15 cellular contexts compared by ENCODE assay signal in the genomic region with DNA sequence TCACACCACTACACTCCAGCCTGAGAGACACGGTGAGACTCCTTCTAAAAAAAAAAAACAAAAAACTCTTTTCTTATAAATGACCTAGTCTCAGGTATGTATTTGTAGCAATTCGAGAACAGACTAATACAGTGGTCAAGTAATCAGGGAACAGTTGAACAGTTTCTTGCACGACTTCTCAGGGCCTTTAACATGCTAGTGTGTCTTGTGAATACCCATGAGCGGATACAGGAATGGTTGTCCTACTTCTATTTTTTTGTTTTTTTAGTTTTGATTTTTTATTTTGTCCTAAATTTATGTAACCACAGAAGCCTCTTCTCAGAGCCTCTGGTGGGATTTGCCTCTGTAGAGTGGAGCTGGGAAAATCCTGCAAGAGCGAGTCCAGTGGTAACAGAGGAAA.
"Had no signal": no experiment of that assay in that cellular context is flagged by ENCODE, and none has a peak within 500 bp of the region (broad histone marks: within the 10 kb centered on the region; RNA-seq: fewer than 3 reads in every experiment).

No MANE protein-coding gene starts in this region.

- H3K4me3 Mint-ChIP-seq: activated CD4-positive, alpha-beta T cell treated with anti-CD3 and anti-CD28 coated beads, Interleukin-2, amount 10 ng/mL, durations not matched to agents 24 days and 14 days; effector memory CD8-positive, alpha-beta T cell; naive thymus-derived CD4-positive, alpha-beta T cell; stimulated activated naive CD8-positive, alpha-beta T cell treated with anti-CD3 and anti-CD28 coated beads, Interleukin-15, Interleukin-2, amounts not matched to agents 100 ng/mL and 50 ng/mL, for 24 hours; T-helper 1 cell treated with Interleukin-12 subunit alpha and Interleukin-12 subunit beta and Interleukin-4 antibody, amounts not matched to agents 30 μg/mL and 1 μg/mL, for 36 hours; WTC11 had no signal

- H2AFZ ChIP-seq: parathyroid adenoma had no signal

- H3K27ac ChIP-seq: parathyroid adenoma had no signal

- DNase-seq: activated CD4-positive, alpha-beta T cell treated with anti-CD3 and anti-CD28 coated beads, Interleukin-2, amount 10 ng/mL, durations not matched to agents 24 days and 14 days; activated naive CD4-positive, alpha-beta T cell treated with Interleukin-2 at 50 U/mL for 16 hours; cerebellar nuclear complex; effector memory CD8-positive, alpha-beta T cell; naive thymus-derived CD4-positive, alpha-beta T cell; retina; stimulated activated CD4-positive, alpha-beta T cell treated with anti-CD3 and anti-CD28 coated beads, Interleukin-4, amount 100 ng/mL, for 24 hours; stimulated activated CD8-positive, alpha-beta memory T cell treated with anti-CD3 and anti-CD28 coated beads, Interleukin-4, amount 100 ng/mL, for 48 hours had no signal

- H3K4me3 ChIP-seq: mucosa of descending colon, skin epidermis, testis had no signal

- H3K79me2 ChIP-seq: parathyroid adenoma had no signal

- H3K27me3 Mint-ChIP-seq: activated CD4-positive, alpha-beta T cell treated with anti-CD3 and anti-CD28 coated beads, Interleukin-2, amount 10 ng/mL, durations not matched to agents 24 days and 14 days; stimulated activated naive CD8-positive, alpha-beta T cell treated with anti-CD3 and anti-CD28 coated beads, Interleukin-15, Interleukin-2, amounts not matched to agents 100 ng/mL and 50 ng/mL, for 24 hours had no signal

- H3K9me3 ChIP-seq: mucosa of descending colon, testis had no signal

- H3K27ac Mint-ChIP-seq: activated CD4-positive, alpha-beta T cell treated with anti-CD3 and anti-CD28 coated beads, Interleukin-2, amount 10 ng/mL, durations not matched to agents 24 days and 14 days; effector memory CD8-positive, alpha-beta T cell; naive thymus-derived CD4-positive, alpha-beta T cell; stimulated activated naive CD8-positive, alpha-beta T cell treated with anti-CD3 and anti-CD28 coated beads, Interleukin-15, Interleukin-2, amounts not matched to agents 100 ng/mL and 50 ng/mL, for 24 hours; T-helper 1 cell treated with Interleukin-12 subunit alpha and Interleukin-12 subunit beta and Interleukin-4 antibody, amounts not matched to agents 30 μg/mL and 1 μg/mL, for 36 hours; WTC11 had no signal

- H3K9me3 Mint-ChIP-seq: activated CD4-positive, alpha-beta T cell treated with anti-CD3 and anti-CD28 coated beads, Interleukin-2, amount 10 ng/mL, durations not matched to agents 24 days and 14 days; effector memory CD8-positive, alpha-beta T cell; stimulated activated naive CD8-positive, alpha-beta T cell treated with anti-CD3 and anti-CD28 coated beads, Interleukin-15, Interleukin-2, amounts not matched to agents 100 ng/mL and 50 ng/mL, for 24 hours; T-helper 1 cell treated with Interleukin-12 subunit alpha and Interleukin-12 subunit beta and Interleukin-4 antibody, amounts not matched to agents 30 μg/mL and 1 μg/mL, for 36 hours; WTC11 had no signal

- H3K36me3 Mint-ChIP-seq: naive thymus-derived CD4-positive, alpha-beta T cell; WTC11 had no signal

- H3K4me1 ChIP-seq: parathyroid adenoma had no signal

- H3K27me3 ChIP-seq: testis had no signal

- H3K9ac ChIP-seq: parathyroid adenoma had no signal

- ATAC-seq: effector memory CD8-positive, alpha-beta T cell; WTC11 had no signal
